In the genomic region with DNA sequence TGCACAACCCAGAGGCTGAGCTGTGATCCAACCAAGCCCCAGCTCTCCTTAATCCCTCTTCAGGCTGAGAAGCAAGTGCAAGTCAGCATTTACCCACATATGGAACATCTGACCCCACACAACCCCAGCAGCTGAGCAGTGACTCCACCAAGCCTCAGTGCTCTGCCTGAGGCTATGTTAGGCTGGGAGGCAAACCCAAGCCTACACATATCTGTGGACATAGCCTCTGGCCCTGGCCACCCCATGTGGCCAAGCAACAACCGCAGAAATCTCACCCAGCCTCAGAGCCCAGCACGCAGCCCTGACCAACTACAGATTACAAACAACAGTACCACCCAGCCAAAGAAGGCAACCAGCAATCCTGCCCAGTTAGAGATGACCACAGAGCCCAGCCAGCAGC, we compare ENCODE assay signal across 28 cellular contexts.
DNase-seq lines count a peak whose midpoint lies in the region; ATAC-seq and TF ChIP-seq lines count a peak whose summit lies in the region.
"Had no signal": no experiment of that assay in that cellular context is flagged by ENCODE, and none has a peak within 500 bp of the region (broad histone marks: within the 10 kb centered on the region; RNA-seq: fewer than 3 reads in every experiment).

No MANE protein-coding gene starts in this region.

- POLR2A ChIA-PET in IMR-90 (lab: Charles Lee; ENCODE audit: unreplicated experiment), result no interaction called here

- no peak overlapping the region for H2BK15ac ChIP-seq in IMR-90 (ENCODE audit: low read depth, low read length)

- in situ Hi-C loops in IMR-90 (cut with MboI; ENCODE audit: low sequenced_read_pairs), result no loop called here
- in situ Hi-C loops in astrocyte of the spinal cord (cut with HindIII; ENCODE audit: low sequenced_read_pairs), result no loop called here

- peaks cover 36% of the 10 kb centered on the region for H3K4me1 Mint-ChIP-seq in neural crest cell
- H3K4me1 Mint-ChIP-seq in stimulated activated naive B cell treated with anti-CD40 and anti-IgM and Interleukin-4, amounts not matched to agents 10 μg/mL and 1 μg/mL and 100 μg/mL, for 72 hours, result no peaks in the 10 kb centered on the region
- H3K4me1 Mint-ChIP-seq: activated CD4-positive, alpha-beta T cell treated with anti-CD3 and anti-CD28 coated beads for 36 hours had no signal

- TF ChIP-seq CTCF in IMR-90 (conservative IDR thresholded peaks at IDR 0.05; ENCODE audit: low read depth, low read length), result no peak
- TF ChIP-seq CTCF in astrocyte of the spinal cord (IDR thresholded peaks at IDR 0.05; ENCODE audit: low read depth, low read length), result no peak
- TF ChIP-seq CTCF in neural crest cell (conservative IDR thresholded peaks at IDR 0.05), result no peak

- no peak overlapping the region for H3K23ac ChIP-seq in IMR-90 (ENCODE audit: low read depth, low read length)

- WGBS in IMR-90 (ENCODE audit: extremely low coverage in 2 of 2, insufficient read length in 1 of 2), 2 experiments, result 100% methylated on average over 1 of the region's 2 CpGs; no CpG with 5 or more reads in 1 of the 2 experiments

- no peak for TF ChIP-seq POLR2A in IMR-90 (IDR thresholded peaks at IDR 0.05; ENCODE audit: low read depth, low read length)

- H3K36me3 Mint-ChIP-seq in neural crest cell (ENCODE audit: low read depth), result peaks cover 2% of the 10 kb centered on the region
- no peaks in the 10 kb centered on the region for H3K36me3 Mint-ChIP-seq in stimulated activated naive B cell treated with anti-CD40 and anti-IgM and Interleukin-4, amounts not matched to agents 10 μg/mL and 1 μg/mL and 100 μg/mL, for 72 hours
- H3K36me3 Mint-ChIP-seq in activated naive CD4-positive, alpha-beta T cell treated with anti-CD3 and anti-CD28 coated beads, Interleukin-2, amount 50 U/mL, for 72 hours, result no peaks in the 10 kb centered on the region
- H3K36me3 Mint-ChIP-seq: type B pancreatic cell had no signal

- H2AK9ac ChIP-seq in IMR-90 (replicated peaks; ENCODE audit: low read depth, low read length, poor library complexity), result peak overlapping the region; percentile 42

- peak overlapping the region; percentile 59 for H3K27ac Mint-ChIP-seq in neural crest cell (ENCODE audit: unreplicated experiment)
- H3K27ac Mint-ChIP-seq in stimulated activated naive B cell treated with anti-CD40 and anti-IgM and Interleukin-4, amounts not matched to agents 10 μg/mL and 1 μg/mL and 100 μg/mL, for 72 hours, result no peak overlapping the region
- no peak overlapping the region for H3K27ac Mint-ChIP-seq in activated naive CD4-positive, alpha-beta T cell treated with anti-CD3 and anti-CD28 coated beads, Interleukin-2, amount 50 U/mL, for 72 hours
- H3K27ac Mint-ChIP-seq: activated CD4-positive, alpha-beta T cell treated with anti-CD3 and anti-CD28 coated beads for 36 hours; CD4-positive, alpha-beta T cell; type B pancreatic cell had no signal

- no peak overlapping the region for H3K4ac ChIP-seq in IMR-90 (ENCODE audit: low read depth, low read length)

- no peak overlapping the region for H3K9ac ChIP-seq in IMR-90 (ENCODE audit: low read depth, low read length)

- no peak overlapping the region for H4K8ac ChIP-seq in IMR-90 (ENCODE audit: low read depth in 2 of 2, low read length in 2 of 2)

- H3K4me3 ChIP-seq in IMR-90 (ENCODE audit: insufficient read depth, low read depth, low read length) (no peak overlapping the region), astrocyte of the spinal cord (ENCODE audit: low read depth, low read length) (no peak overlapping the region)
- H3K4me3 ChIP-seq: gastroesophageal sphincter, GM12878, lower lobe of right lung, spleen, stomach had no signal

- H3K4me2 ChIP-seq in IMR-90 (ENCODE audit: low read depth, low read length), result no peak overlapping the region

- H3K27ac ChIP-seq in IMR-90 (ENCODE audit: insufficient read depth, low read length), result no peak overlapping the region
- H3K27ac ChIP-seq: gastroesophageal sphincter, lower lobe of right lung, spleen, stomach had no signal

- no peak overlapping the region for H2BK120ac ChIP-seq in IMR-90 (ENCODE audit: low read depth, low read length)

- BruUV-seq in IMR-90 (replicated peaks; lab: Mats Ljungman, UMichigan), result no TSS peak

- H3K9me3 ChIP-seq in IMR-90 (ENCODE audit: control insufficient read depth, insufficient read depth, low read length), result no peaks in the 10 kb centered on the region
- H3K9me3 ChIP-seq: gastroesophageal sphincter, lower lobe of right lung, spleen, stomach had no signal

- no peaks in the 10 kb centered on the region for H4K20me1 ChIP-seq in IMR-90 (ENCODE audit: insufficient read depth, low read length)

- intact Hi-C loops in IMR-90 (cut with micrococcal nuclease), result loop anchor here (10.0 kb wide), 1 partner anchor 291 kb away; no protein-coding TSS in a partner anchor

- no peak overlapping the region for H3K18ac ChIP-seq in IMR-90 (ENCODE audit: low read depth, low read length)

- no peaks in the 10 kb centered on the region for H3K79me1 ChIP-seq in IMR-90 (ENCODE audit: low read depth in 1 of 2, low read length in 2 of 2)

- H3K9me1 ChIP-seq in IMR-90 (ENCODE audit: insufficient read depth, low read length), result peaks cover 12% of the 10 kb centered on the region

- no peak for TF ChIP-seq RAD21 in IMR-90 (IDR thresholded peaks at IDR 0.05; ENCODE audit: low read length)

- H3K9me3 Mint-ChIP-seq in neural crest cell, result peaks cover 2% of the 10 kb centered on the region
- peaks cover 0 to 3% of the 10 kb centered on the region in 2 donors for H3K9me3 Mint-ChIP-seq in stimulated activated naive B cell treated with anti-CD40 and anti-IgM and Interleukin-4, amounts not matched to agents 10 μg/mL and 1 μg/mL and 100 μg/mL, for 72 hours
- no peaks in the 10 kb centered on the region for H3K9me3 Mint-ChIP-seq in activated naive CD4-positive, alpha-beta T cell treated with anti-CD3 and anti-CD28 coated beads, Interleukin-2, amount 50 U/mL, for 72 hours
- H3K9me3 Mint-ChIP-seq: CD4-positive, alpha-beta T cell had no signal

- H3K27me3 ChIP-seq in IMR-90 (ENCODE audit: control insufficient read depth, insufficient read depth, low read length), result no peaks in the 10 kb centered on the region
- H3K27me3 ChIP-seq: gastroesophageal sphincter had no signal

- H2AK5ac ChIP-seq in IMR-90 (ENCODE audit: low read depth, low read length), result no peak overlapping the region

- no peak overlapping the region for H3K4me3 Mint-ChIP-seq in neural crest cell
- H3K4me3 Mint-ChIP-seq in stimulated activated naive B cell treated with anti-CD40 and anti-IgM and Interleukin-4, amounts not matched to agents 10 μg/mL and 1 μg/mL and 100 μg/mL, for 72 hours, result no peak overlapping the region
- H3K4me3 Mint-ChIP-seq: activated CD4-positive, alpha-beta T cell treated with anti-CD3 and anti-CD28 coated beads for 36 hours; CD4-positive, alpha-beta T cell; type B pancreatic cell had no signal

- no peak overlapping the region for H2AFZ ChIP-seq in IMR-90 (replicated peaks; ENCODE audit: low read length, poor library complexity)

- dilution Hi-C loops in IMR-90 (cut with HindIII; ENCODE audit: low sequenced_read_pairs, unreplicated experiment), result no loop called here

- H2BK20ac ChIP-seq in IMR-90 (ENCODE audit: low read depth, low read length), result no peak overlapping the region; the same call in 1 of the 2 replicates

- H3K14ac ChIP-seq in IMR-90 (replicated peaks; ENCODE audit: low read depth, low read length), result no peak overlapping the region

- no peaks in the 10 kb centered on the region for H3K36me3 ChIP-seq in IMR-90 (ENCODE audit: control insufficient read depth, insufficient read depth, low read length)
- H3K36me3 ChIP-seq: gastroesophageal sphincter, lower lobe of right lung, spleen, stomach had no signal

- no peak for ATAC-seq in IMR-90 (ENCODE audit: low read depth)
- ATAC-seq in stimulated activated naive B cell treated with anti-CD40 and anti-IgM and Interleukin-4, amounts not matched to agents 10 μg/mL and 1 μg/mL and 100 μg/mL, for 72 hours (replicated peaks), result no peak
- no peak for ATAC-seq in activated naive CD4-positive, alpha-beta T cell treated with anti-CD3 and anti-CD28 coated beads, Interleukin-2, amount 50 U/mL, for 72 hours
- ATAC-seq: activated CD4-positive, alpha-beta T cell treated with anti-CD3 and anti-CD28 coated beads for 36 hours; gastroesophageal sphincter; GM12878; lower lobe of right lung; PC-3 had no signal

- peaks cover 17% of the 10 kb centered on the region for H3K4me1 ChIP-seq in IMR-90 (ENCODE audit: control insufficient read depth, insufficient read depth, low read length)
- H3K4me1 ChIP-seq: gastroesophageal sphincter, lower lobe of right lung, spleen had no signal

- H3K56ac ChIP-seq in IMR-90 (ENCODE audit: extremely low read depth, insufficient read depth, low read length), result no peak overlapping the region

- peak; percentile 31 for DNase-seq in AG20443 (ENCODE audit: low spot score)
- peak; percentile 41 for DNase-seq in IMR-90
- DNase-seq in astrocyte of the spinal cord (ENCODE audit: low read depth, low spot score), result peak; percentile 26
- DNase-seq in neural crest cell (ENCODE audit: low read depth, low spot score), result no peak
- no peak for DNase-seq in stimulated activated naive B cell treated with anti-CD40 and anti-IgM and Interleukin-4, amounts not matched to agents 10 μg/mL and 1 μg/mL and 100 μg/mL, for 72 hours
- no peak for DNase-seq in activated naive CD4-positive, alpha-beta T cell treated with anti-CD3 and anti-CD28 coated beads, Interleukin-2, amount 50 U/mL, for 72 hours (ENCODE audit: low spot score in 2 of 2)
- DNase-seq in KG1 (lab: John Stamatoyannopoulos, UW), result no peak
- DNase-seq in putamen (ENCODE audit: low spot score), result no peak
- DNase-seq: activated CD4-positive, alpha-beta T cell treated with anti-CD3 and anti-CD28 coated beads for 36 hours; activated naive CD4-positive, alpha-beta T cell treated with anti-CD3 and anti-CD28 coated beads, Interleukin-2, amount 50 U/mL, for 16 hours; anterior cingulate cortex; CD4-positive, alpha-beta T cell; cerebellar nuclear complex; DMS153; erythroblast; hypothalamus; lower lobe of right lung; NCI-H1092; NCI-H2029; NCI-H2227 treated with DMSO at 0.1 percent for 48 hours; PC-3; spleen; stimulated activated CD4-positive, alpha-beta T cell treated with anti-CD3 and anti-CD28 coated beads, Interleukin-4, amount 100 ng/mL, for 24 hours; stomach; T-helper 1 cell had no signal

- no peaks in the 10 kb centered on the region for H3K27me3 Mint-ChIP-seq in neural crest cell (ENCODE audit: low read depth)
- H3K27me3 Mint-ChIP-seq in stimulated activated naive B cell treated with anti-CD40 and anti-IgM and Interleukin-4, amounts not matched to agents 10 μg/mL and 1 μg/mL and 100 μg/mL, for 72 hours, result no peaks in the 10 kb centered on the region

- CTCF ChIA-PET in IMR-90 (lab: Yijun Ruan, JAX), result interaction anchor here (0.6 to 1.3 kb wide), 3 partner anchors 24 to 140 kb away, joined by 3 to 4 read pairs (median 3); no protein-coding TSS in a partner anchor

- H4K5ac ChIP-seq in IMR-90 (ENCODE audit: low read depth, low read length), result no peak overlapping the region

- no peak overlapping the region for H4K91ac ChIP-seq in IMR-90 (ENCODE audit: insufficient read depth, low read depth, low read length)

- no peak overlapping the region for H2BK5ac ChIP-seq in IMR-90 (ENCODE audit: low read depth, low read length, poor library complexity, severe bottlenecking)

Comparison
In these comparisons a context has a peak if more than half of its experiments do, and no peak if none do; other contexts are left out.
1. DNase-seq: peak in AG20443 (single experiment), IMR-90 (single experiment) and astrocyte of the spinal cord (single experiment); none in neural crest cell (single experiment), stimulated activated naive B cell treated with anti-CD40 and anti-IgM and Interleukin-4, amounts not matched to agents 10 μg/mL and 1 μg/mL and 100 μg/mL, for 72 hours (single experiment), activated naive CD4-positive, alpha-beta T cell treated with anti-CD3 and anti-CD28 coated beads, Interleukin-2, amount 50 U/mL, for 72 hours (0 of 2), KG1 (single experiment) and putamen (single experiment).